21 cellular contexts compared by ENCODE assay signal in genomic region chr15:65062061-65062460, GRCh38. TPM values are rescaled to one million over a fixed set of nuclear protein-coding genes. Genes with fewer than 3 reads are reported as not detected.
"Had no signal": no experiment of that assay in that cellular context is flagged by ENCODE, and none has a peak within 500 bp of the region (broad histone marks: within the 10 kb centered on the region; RNA-seq: fewer than 3 reads in every experiment).

No MANE protein-coding gene starts in this region.

- ATAC-seq: activated CD4-positive, alpha-beta T cell treated with anti-CD3 and anti-CD28 coated beads for 36 hours; activated naive CD8-positive, alpha-beta T cell treated with anti-CD3 and anti-CD28 coated beads, Interleukin-2, amount 50 U/mL, for 24 hours; activated T-cell treated with anti-CD3 and anti-CD28 coated beads, Interleukin-2, amount 50 U/mL, for 4 hours; left cardiac atrium; stimulated activated effector memory CD8-positive, alpha-beta T cell treated with anti-CD3 and anti-CD28 coated beads, Interleukin-12 subunit alpha, Interleukin-12 subunit beta, amount 100 ng/mL, for 72 hours; WTC11 had no signal

- DNase-seq: activated CD4-positive, alpha-beta memory T cell treated with anti-CD3 and anti-CD28 coated beads, Interleukin-2, amount 10 ng/mL, durations not matched to agents 7 days and 5 days; activated CD4-positive, alpha-beta T cell treated with anti-CD3 and anti-CD28 coated beads for 36 hours; activated naive CD4-positive, alpha-beta T cell treated with anti-CD3 and anti-CD28 coated beads for 36 hours; activated naive CD8-positive, alpha-beta T cell treated with anti-CD3 and anti-CD28 coated beads, Interleukin-2, amount 50 U/mL, for 24 hours; activated T-cell treated with anti-CD3 and anti-CD28 coated beads, Interleukin-2, amount 50 U/mL, for 4 hours; anterior cingulate cortex; effector CD4-positive, alpha-beta T cell; left cardiac atrium; midbrain; nucleus accumbens; posterior cingulate gyrus; small intestine; stimulated activated CD4-positive, alpha-beta T cell treated with anti-CD3 and anti-CD28 coated beads, Interleukin-4, amount 100 ng/mL, for 24 hours; stomach; testis had no signal

- H3K36me3 ChIP-seq: breast epithelium had no signal

- H3K4me1 ChIP-seq: breast epithelium had no signal

- H3K27me3 ChIP-seq: breast epithelium, testis had no signal

- H3K27ac ChIP-seq: SK-N-MC had no signal

- H3K4me3 ChIP-seq: breast epithelium, SK-N-MC, stomach, testis had no signal

- H3K9me3 ChIP-seq: breast epithelium, stomach, testis had no signal

RNA-seq across cellular contexts. Expression of gene RASL12, which starts 5.7 kb away (rescaled TPM):
- total RNA-seq: activated CD4-positive, alpha-beta memory T cell treated with anti-CD3 and anti-CD28 coated beads, Interleukin-2, amount 10 ng/mL, durations not matched to agents 7 days and 5 days; activated CD4-positive, alpha-beta T cell treated with anti-CD3 and anti-CD28 coated beads for 36 hours; activated naive CD4-positive, alpha-beta T cell treated with anti-CD3 and anti-CD28 coated beads for 36 hours; activated T-cell treated with anti-CD3 and anti-CD28 coated beads, Interleukin-2, amount 50 U/mL, for 4 hours; lung microvascular endothelial cell had no signal

RNA-seq across cellular contexts. Expression of gene KBTBD13, which starts 14.5 kb away (rescaled TPM):
- total RNA-seq: activated CD4-positive, alpha-beta memory T cell treated with anti-CD3 and anti-CD28 coated beads, Interleukin-2, amount 10 ng/mL, durations not matched to agents 7 days and 5 days; activated CD4-positive, alpha-beta T cell treated with anti-CD3 and anti-CD28 coated beads for 36 hours; activated naive CD4-positive, alpha-beta T cell treated with anti-CD3 and anti-CD28 coated beads for 36 hours; activated T-cell treated with anti-CD3 and anti-CD28 coated beads, Interleukin-2, amount 50 U/mL, for 4 hours; lung microvascular endothelial cell; WTC11 had no signal
- polyA plus RNA-seq: esophagus, stomach had no signal

RNA-seq across cellular contexts. Expression of gene SLC51B, which starts 16.9 kb away (rescaled TPM):
- total RNA-seq: activated CD4-positive, alpha-beta memory T cell treated with anti-CD3 and anti-CD28 coated beads, Interleukin-2, amount 10 ng/mL, durations not matched to agents 7 days and 5 days; activated CD4-positive, alpha-beta T cell treated with anti-CD3 and anti-CD28 coated beads for 36 hours; activated naive CD4-positive, alpha-beta T cell treated with anti-CD3 and anti-CD28 coated beads for 36 hours; activated T-cell treated with anti-CD3 and anti-CD28 coated beads, Interleukin-2, amount 50 U/mL, for 4 hours; breast epithelium; left cardiac atrium; lung microvascular endothelial cell; WTC11 had no signal
